In genomic region chr17:35244345-35245195, GRCh38 we compare ENCODE assay signal across 8 cellular contexts. TPM values are rescaled to one million over a fixed set of nuclear protein-coding genes. Genes with fewer than 3 reads are reported as not detected.
DNase-seq lines count a peak whose midpoint lies in the region; ATAC-seq, FAIRE-seq and TF ChIP-seq lines count a peak whose summit lies in the region.

No MANE protein-coding gene starts in this region.

- peak overlapping the region; percentile 88 for H3K27ac ChIP-seq in A549

- ATAC-seq in A549 (peak; percentile 3 to 19; a peak in 2 of 6 replicates), GM19397 (IDR thresholded peaks at IDR 0.05; ENCODE audit: unreplicated experiment) (peak; percentile 51)

- peak; percentile 34 to 54 for DNase-seq in A549 (ENCODE audit: low read depth in 1 of 2, low spot score in 1 of 2)
- DNase-seq in LHCN-M2 (ENCODE audit: low read depth): peak; percentile 94
- DNase-seq in activated CD4-positive, alpha-beta T cell treated with anti-CD3 and anti-CD28 coated beads, Interleukin-2, amount 50 U/mL, for 4 hours: peak; percentile 81 to 85
- peak; percentile 57 for DNase-seq in effector CD8-positive, alpha-beta T cell (lab: John Stamatoyannopoulos, UW)
- peak; percentile 72 for DNase-seq in stimulated activated CD8-positive, alpha-beta memory T cell treated with anti-CD3 and anti-CD28 coated beads, Interleukin-7, amount 100 ng/mL, for 24 hours (ENCODE audit: low read depth)
- no peak for DNase-seq in globus pallidus (ENCODE audit: low spot score)

- H3K27me3 ChIP-seq in mucosa of stomach (ENCODE audit: control insufficient read depth, insufficient read depth, low read length): no peaks in the 10 kb centered on the region

- H3K9me3 ChIP-seq in A549: no peaks in the 10 kb centered on the region
- H3K9me3 ChIP-seq in mucosa of stomach (ENCODE audit: control insufficient read depth, low read length): no peaks in the 10 kb centered on the region

- H3K4me1 ChIP-seq in A549: peaks cover 34% of the 10 kb centered on the region
- H3K4me1 ChIP-seq in mucosa of stomach (ENCODE audit: control insufficient read depth, insufficient read depth, low read length): peaks cover 19% of the 10 kb centered on the region

- 14% methylated on average over 13 of the region's 13 CpGs for WGBS in A549 (ENCODE audit: missing lambda C conversion rate)

- TF ChIP-seq RAD21 in A549 (conservative IDR thresholded peaks at IDR 0.05 in 1 of 2, IDR thresholded peaks at IDR 0.05 in 1 of 2): 0 out of 5 replicates have a peak, but pooled peaks of 1 of the 2 experiments have one; percentile 10

- CTCF ChIA-PET in A549 (lab: Yijun Ruan, JAX): interaction anchor here (0.6 kb wide), 1 partner anchor 111 kb away, joined by 4 read pairs; no protein-coding TSS in a partner anchor

- TF ChIP-seq CTCF in A549 (IDR thresholded peaks at IDR 0.05): no peak

- no peak for TF ChIP-seq EP300 in A549 (IDR thresholded peaks at IDR 0.05)

- H3K36me3 ChIP-seq in mucosa of stomach (ENCODE audit: control insufficient read depth, insufficient read depth, low read length): no peaks in the 10 kb centered on the region

- peak overlapping the region; percentile 92 for H3K9ac ChIP-seq in mucosa of stomach (ENCODE audit: low read length)

- TF ChIP-seq POLR2A in A549 (IDR thresholded peaks at IDR 0.05; ENCODE audit: low read length): no peak

- POLR2A ChIA-PET in A549 (lab: Yijun Ruan, JAX): interaction anchor here (0.6 to 3.4 kb wide), 5 partner anchors 13 to 181 kb away, joined by 3 to 65 read pairs (median 8); partner anchors contain the start of genes RFFL and SLFN11

- H3K4me3 ChIP-seq in A549 (peak overlapping the region; percentile 82), mucosa of stomach (ENCODE audit: low read length) (no peak overlapping the region)

- H3K4me2 ChIP-seq in A549: peak overlapping the region; percentile 96

- FAIRE-seq in A549 (lab: Jason Lieb, UNC): no peak

TF ChIP-seq in A549, 52 proteins besides CTCF, POLR2A, EP300 and RAD21:
- TF ChIP-seq BHLHE40 (IDR thresholded peaks at IDR 0.05; ENCODE audit: low read depth, low read length) (peak; percentile 17; the same call in 1 of the 2 replicates), JUNB (IDR thresholded peaks at IDR 0.05) (no peak), USF2 (IDR thresholded peaks at IDR 0.05) (peak; percentile 85), ZFP36 (IDR thresholded peaks at IDR 0.05; ENCODE audit: borderline replicate concordance, partially characterized antibody) (no peak), RARB (CRISPR knock-in tag; IDR thresholded peaks at IDR 0.05) (no peak), FOXS1 (CRISPR knock-in tag; IDR thresholded peaks at IDR 0.05) (no peak), ZC3H11A (IDR thresholded peaks at IDR 0.05) (no peak)

RNA-seq across cellular contexts. Expression of gene SLFN5, which starts 1.7 kb away (rescaled TPM):
- polyA plus RNA-seq in A549 (2011; rRNA removed) (30.3 and 33.1 TPM in 2 replicates), A549 (2017; fragmentation: RNase III; extraction: RNeasy Plus Mini Kit Qiagen cat#74134 plus additional on column Dnase treatment) (1.6 to 2.0 TPM (median 1.9 TPM) in 3 replicates)
- 0.93 and 0.97 TPM in 2 replicates for polyA plus RNA-seq in A549 (2012; cell fraction: cytosol; rRNA removed)
- 0.48 and 0.73 TPM in 2 replicates for polyA plus RNA-seq in A549 (2012; cell fraction: nucleus; rRNA removed)
- 26.3 and 27.7 TPM in 2 replicates for polyA minus RNA-seq in A549 (2011; rRNA and poly(A)+ RNA removed)
- total RNA-seq in LHCN-M2 (2014; rRNA removed): 38.5 and 43.5 TPM in 2 replicates
- 9.2 TPM for polyA plus RNA-seq in LHCN-M2 (2012)

RNA-seq across cellular contexts. Expression of gene SLC35G3, which starts 50.4 kb away (rescaled TPM):
- not detected in 2 replicates for polyA plus RNA-seq in A549 (2011; rRNA removed)
- polyA plus RNA-seq in A549 (2012; cell fraction: cytosol; rRNA removed): not detected in 2 replicates
- polyA plus RNA-seq in A549 (2012; cell fraction: nucleus; rRNA removed): not detected in 2 replicates
- not detected in 3 replicates for polyA plus RNA-seq in A549 (2017; fragmentation: RNase III; extraction: RNeasy Plus Mini Kit Qiagen cat#74134 plus additional on column Dnase treatment)
- polyA minus RNA-seq in A549 (2011; rRNA and poly(A)+ RNA removed): not detected in 2 replicates
- not detected in 2 replicates for total RNA-seq in LHCN-M2 (2014; rRNA removed)
- not detected for polyA plus RNA-seq in LHCN-M2 (2012)
